ENCODE assay signal across 8 cellular contexts in the genomic region with DNA sequence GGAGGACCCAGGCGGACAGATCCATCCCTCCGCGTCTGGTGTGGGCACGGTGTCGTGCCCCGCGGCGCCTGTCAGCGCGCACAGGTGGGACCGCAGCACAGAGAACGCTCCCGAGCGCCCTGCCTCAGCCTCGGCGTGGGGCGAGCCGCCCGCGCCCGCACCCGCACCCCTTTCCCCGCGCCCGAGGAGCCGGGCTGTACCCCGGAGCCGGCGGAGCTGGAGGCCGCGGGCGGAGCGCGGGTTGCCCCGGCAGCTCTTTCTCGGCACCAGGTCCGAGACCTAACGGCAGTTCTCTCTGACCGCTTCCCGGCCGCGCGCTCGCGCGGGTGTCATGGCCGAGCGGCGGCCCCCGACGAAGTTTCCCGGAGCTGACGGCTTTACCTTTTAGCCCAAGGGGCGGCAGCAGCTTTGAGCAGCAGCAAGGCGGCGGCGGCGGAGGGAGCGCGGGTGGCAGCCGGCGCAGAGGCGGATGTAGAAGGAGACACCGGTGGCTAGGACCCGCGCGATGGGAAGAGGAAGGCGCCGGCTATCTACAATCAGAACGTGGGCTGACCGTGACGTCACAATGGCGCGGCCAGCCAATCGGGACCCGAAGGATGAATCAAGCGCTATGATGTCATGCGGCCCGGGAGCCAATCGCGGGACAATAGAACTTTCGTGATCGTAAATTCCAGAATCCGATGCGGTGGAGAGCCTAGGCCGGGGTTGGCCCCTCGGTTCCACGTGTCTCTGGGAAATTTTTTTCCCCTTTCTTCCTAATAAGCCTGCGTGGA. TPM values are rescaled to one million over a fixed set of nuclear protein-coding genes. Genes with fewer than 3 reads are reported as not detected.
DNase-seq lines count a peak whose midpoint lies in the region; ATAC-seq and TF ChIP-seq lines count a peak whose summit lies in the region.

A gene with protein sequence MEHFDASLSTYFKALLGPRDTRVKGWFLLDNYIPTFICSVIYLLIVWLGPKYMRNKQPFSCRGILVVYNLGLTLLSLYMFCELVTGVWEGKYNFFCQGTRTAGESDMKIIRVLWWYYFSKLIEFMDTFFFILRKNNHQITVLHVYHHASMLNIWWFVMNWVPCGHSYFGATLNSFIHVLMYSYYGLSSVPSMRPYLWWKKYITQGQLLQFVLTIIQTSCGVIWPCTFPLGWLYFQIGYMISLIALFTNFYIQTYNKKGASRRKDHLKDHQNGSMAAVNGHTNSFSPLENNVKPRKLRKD (minus strand): TSS at position 515 of the 773 bp plus-strand sequence. CDS start 53,251 bp downstream, outside the sequence.

- peaks cover 39% of the 10 kb centered on the region for H3K4me1 Mint-ChIP-seq in type B pancreatic cell (ENCODE audit: unreplicated experiment)

- CTCF ChIA-PET in GM10248 (lab: Yijun Ruan, JAX) = interaction anchor here (1.2 to 3.7 kb wide), 4 partner anchors 11 to 39 kb away, joined by 3 to 25 read pairs (median 6); no protein-coding TSS in a partner anchor

- peaks cover 3% of the 10 kb centered on the region for H3K27me3 Mint-ChIP-seq in type B pancreatic cell

- H3K36me3 Mint-ChIP-seq in type B pancreatic cell = peaks cover 3% of the 10 kb centered on the region

- intact Hi-C loops in Right ventricle myocardium superior (cut with DNase I) = loop anchor here (10.0 kb wide), 1 partner anchor 54 kb away; no protein-coding TSS in a partner anchor

- DNase-seq in GM10248 (ENCODE audit: extremely low spot score) = peak; percentile 86
- DNase-seq in NCI-H128 (lab: John Stamatoyannopoulos, UW; ENCODE audit: unreplicated experiment) = peak; percentile 88
- DNase-seq in SW 1271 (lab: John Stamatoyannopoulos, UW) = peak; percentile 80 to 91
- DNase-seq in activated naive CD8-positive, alpha-beta T cell treated with anti-CD3 and anti-CD28 coated beads, Interleukin-2, amount 50 U/mL, for 16 hours (ENCODE audit: low read depth, low spot score) = peak; percentile 89
- peak; percentile 99 for DNase-seq in Right ventricle myocardium superior
- peak; percentile 98 for DNase-seq in pons (ENCODE audit: low spot score)
- DNase-seq in type B pancreatic cell (ENCODE audit: extremely low spot score, unreplicated experiment) = peak; percentile 96

- POLR2A ChIA-PET in GM10248 (lab: Yijun Ruan, JAX) = interaction anchor here (0.6 to 1.6 kb wide), 4 partner anchors 11 to 353 kb away, joined by 3 to 4 read pairs (median 4); a partner anchor contains a TSS

- H3K4me3 Mint-ChIP-seq in type B pancreatic cell = peak within 1 kb of the TSS; percentile 97

- no peaks in the 10 kb centered on the region for H3K9me3 Mint-ChIP-seq in type B pancreatic cell

- ATAC-seq in HG02642 (IDR thresholded peaks at IDR 0.05; ENCODE audit: poor library complexity, unreplicated experiment) (peak; percentile 79), Right ventricle myocardium superior (ENCODE audit: poor library complexity) (peak; percentile 94)

- peak within 1 kb of the TSS; percentile 96 for H3K27ac Mint-ChIP-seq in type B pancreatic cell

- TF ChIP-seq CTCF in GM10248 (IDR thresholded peaks at IDR 0.05; ENCODE audit: control extremely low read depth, extremely low read depth, low read depth, missing control alignments) (no peak), type B pancreatic cell (conservative IDR thresholded peaks at IDR 0.05) (no peak)

RNA-seq across cellular contexts. Expression of the gene that starts here (rescaled TPM):
- 20.8 TPM for total RNA-seq in Right ventricle myocardium superior
- 66.3 and 103 TPM in 2 replicates for total RNA-seq in type B pancreatic cell (ENCODE audit: low replicate concordance)

Comparison
In these comparisons a context has a peak if more than half of its experiments do, and no peak if none do; other contexts are left out.
1. Peak in every context shown above with its lines: DNase-seq and ATAC-seq.